ENCODE assay signal across 8 cellular contexts in the genomic region with DNA sequence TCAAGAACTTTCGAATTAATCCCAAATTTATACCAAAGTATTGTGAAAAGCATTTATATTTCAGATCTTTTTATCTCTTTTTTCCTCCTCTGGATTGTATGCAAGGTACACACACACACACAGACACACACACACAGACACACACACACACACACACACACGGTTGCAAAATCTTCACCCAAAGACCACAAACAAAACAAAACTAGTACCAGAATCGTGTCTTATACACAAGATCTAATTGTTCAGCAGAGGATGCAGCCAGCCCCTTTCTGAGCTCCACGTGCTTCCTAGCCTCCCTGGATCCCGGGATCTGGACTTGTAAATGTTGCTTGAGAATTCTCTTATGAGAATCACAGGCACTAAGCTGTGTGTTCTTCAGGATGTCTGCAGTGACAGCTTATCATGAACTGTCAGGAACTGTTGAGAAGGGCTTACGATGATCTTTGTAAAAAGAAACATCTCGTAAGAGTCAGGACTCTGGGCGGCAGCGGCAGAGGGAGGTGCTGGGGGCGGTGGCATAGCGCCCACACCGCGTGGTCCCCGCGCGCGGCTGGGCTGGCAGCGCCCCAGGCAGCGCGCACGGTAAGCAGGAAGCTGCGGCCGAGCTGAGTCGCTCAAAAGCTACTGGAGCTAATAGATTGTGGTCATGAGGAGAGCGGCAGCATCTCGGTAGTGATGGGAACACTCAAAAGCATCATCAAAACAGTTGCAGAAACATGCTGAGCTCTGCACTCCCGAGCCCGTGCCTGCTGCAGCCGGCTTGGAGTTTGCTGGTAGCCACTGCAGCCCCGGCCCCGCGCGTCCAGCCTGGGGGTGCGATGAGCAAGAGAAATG.
A peak's percentile ranks its signal among the peaks of the same experiment; 100 is the strongest.
DNase-seq lines count a peak whose midpoint lies in the region; ATAC-seq lines count a peak whose summit lies in the region.

No MANE protein-coding gene starts in this region.

- no peaks in the 10 kb centered on the region for H3K79me1 ChIP-seq in mesendoderm (ENCODE audit: low read length)

- H3K4me2 ChIP-seq in mesendoderm (ENCODE audit: low read length): peak overlapping the region; percentile 35

- no peak overlapping the region for H4K8ac ChIP-seq in mesendoderm (ENCODE audit: low read depth, low read length)

- no peak overlapping the region for H3K18ac ChIP-seq in mesendoderm (ENCODE audit: low read length)

- H2BK5ac ChIP-seq in mesendoderm (ENCODE audit: low read length): no peak overlapping the region

- peak overlapping the region; percentile 19 for H3K56ac ChIP-seq in mesendoderm (ENCODE audit: low read length)

- H3K9ac ChIP-seq in mesendoderm (ENCODE audit: low read length): no peak overlapping the region

- H3K4me1 ChIP-seq in mesendoderm (ENCODE audit: control insufficient read depth, low read depth, low read length): no peaks in the 10 kb centered on the region

- peak overlapping the region; percentile 59 for H3K4me3 ChIP-seq in Jurkat, Clone E6-1 (ENCODE audit: low read length)
- H3K4me3 ChIP-seq in mesendoderm (ENCODE audit: low read length): no peak overlapping the region

- no peak overlapping the region for H2AK5ac ChIP-seq in mesendoderm (ENCODE audit: low read length)

- no peak overlapping the region for H3K4ac ChIP-seq in mesendoderm (ENCODE audit: low read depth, low read length)

- no peaks in the 10 kb centered on the region for H3K36me3 ChIP-seq in mesendoderm (ENCODE audit: control insufficient read depth, insufficient read depth, low read length)

- in situ Hi-C loops in Caki2 (cut with HindIII; ENCODE audit: low pct_unique_long_range_greater_than_20kb, low sequenced_read_pairs): no loop called here

- no peak overlapping the region for H3K23ac ChIP-seq in mesendoderm (ENCODE audit: low read length)

- no peak overlapping the region for H3K27ac ChIP-seq in mesendoderm (ENCODE audit: low read depth, low read length)

- ATAC-seq in GM21423 (IDR thresholded peaks at IDR 0.05; ENCODE audit: unreplicated experiment): peak; percentile 95

- H2BK15ac ChIP-seq in mesendoderm (replicated peaks; ENCODE audit: low read depth): no peak overlapping the region

- WGBS in mesendoderm (ENCODE audit: extremely low coverage, insufficient coverage, low lambda C conversion rate): no CpG with 5 or more reads among the region's 34 CpGs

- DNase-seq in Caki2 (ENCODE audit: low read depth) (peak; percentile 75), dermis blood vessel endothelial cell (peak; percentile 8), mesendoderm (peak; percentile 68), NCI-H510A treated with DMSO at 0.1 percent for 48 hours (lab: John Stamatoyannopoulos, UW) (no peak)
- DNase-seq in Jurkat, Clone E6-1 (ENCODE audit: low read depth, low spot score): peak; percentile 99
- peak; percentile 46 to 62 for DNase-seq in activated CD4-positive, alpha-beta T cell treated with anti-CD3 and anti-CD28 coated beads, Interleukin-2, amount 50 U/mL, for 24 hours (ENCODE audit: low read depth in 1 of 2, low spot score in 1 of 2)
- DNase-seq in stimulated activated CD8-positive, alpha-beta memory T cell treated with anti-CD3 and anti-CD28 coated beads, Interleukin-15, amount 100 ng/mL, for 48 hours (ENCODE audit: low read depth in 2 of 2): peak; percentile 75 to 86

- H4K5ac ChIP-seq in mesendoderm (ENCODE audit: low read length): no peak overlapping the region

- no peaks in the 10 kb centered on the region for H3K27me3 ChIP-seq in mesendoderm (ENCODE audit: insufficient read depth, low read length, poor library complexity)

- H2BK120ac ChIP-seq in mesendoderm (ENCODE audit: low read depth, low read length): no peak overlapping the region

- H3K79me2 ChIP-seq in mesendoderm (ENCODE audit: control insufficient read depth, insufficient read depth, low read length): no peaks in the 10 kb centered on the region
